In genomic region chr16:70676571-70677498, GRCh38 we compare ENCODE assay signal across 24 cellular contexts. TPM values are rescaled to one million over a fixed set of nuclear protein-coding genes. Genes with fewer than 3 reads are reported as not detected.
DNase-seq lines count a peak whose midpoint lies in the region; ATAC-seq and TF ChIP-seq lines count a peak whose summit lies in the region.
"Had no signal": no experiment of that assay in that cellular context is flagged by ENCODE, and none has a peak within 500 bp of the region (broad histone marks: within the 10 kb centered on the region; RNA-seq: fewer than 3 reads in every experiment).

No MANE protein-coding gene starts in this region.

- TF ChIP-seq CTCF in A673 (conservative IDR thresholded peaks at IDR 0.05; ENCODE audit: low read depth, low read length) (no peak), HEK293 (tag by site-specific recombination; IDR thresholded peaks at IDR 0.05) (no peak), fibroblast of lung (conservative IDR thresholded peaks at IDR 0.05 in 1 of 2, IDR thresholded peaks at IDR 0.05 in 1 of 2; ENCODE audit: low read depth in 1 of 2, low read length in 2 of 2) (no peak), psoas muscle (IDR thresholded peaks at IDR 0.05) (no peak), PC-9 (conservative IDR thresholded peaks at IDR 0.05) (no peak)

- no peaks in the 10 kb centered on the region for H4K20me1 ChIP-seq in fibroblast of lung (ENCODE audit: control insufficient read depth, extremely low read depth, insufficient read depth, low read length)
- peaks cover 12% of the 10 kb centered on the region for H4K20me1 ChIP-seq in PC-9 (ENCODE audit: insufficient read depth)

- POLR2A ChIA-PET in A673 (lab: Charles Lee; ENCODE audit: low non-redundant PET) (no interaction called here), HEK293 (lab: Yijun Ruan, JAX) (no interaction called here), PC-9 (lab: Charles Lee; ENCODE audit: unreplicated experiment) (no interaction called here)

- no peak for ATAC-seq in psoas muscle
- ATAC-seq in GM21717 (IDR thresholded peaks at IDR 0.05; ENCODE audit: unreplicated experiment) = no peak
- ATAC-seq: left colon, PC-3, T-helper 17 cell had no signal

- H2AFZ ChIP-seq in fibroblast of lung (ENCODE audit: low read length) (no peak overlapping the region), PC-9 (no peak overlapping the region)

- H3K9ac ChIP-seq in fibroblast of lung (ENCODE audit: insufficient read depth, low read length) = peak overlapping the region; percentile 7

- H3K4me1 ChIP-seq in A673 (ENCODE audit: insufficient read depth, low read length, poor library complexity, severe bottlenecking) = peaks cover 4% of the 10 kb centered on the region
- no peaks in the 10 kb centered on the region for H3K4me1 ChIP-seq in HEK293 (ENCODE audit: control insufficient read depth, insufficient read depth, low read length)
- H3K4me1 ChIP-seq in fibroblast of lung (ENCODE audit: control insufficient read depth, extremely low read depth, insufficient read depth, low read length) = peaks cover 15% of the 10 kb centered on the region
- H3K4me1 ChIP-seq in psoas muscle = peaks cover 10% of the 10 kb centered on the region
- H3K4me1 ChIP-seq in PC-9 (replicated peaks; ENCODE audit: insufficient read depth) = no peaks in the 10 kb centered on the region
- H3K4me1 ChIP-seq: SJCRH30 had no signal

- H3K9me3 ChIP-seq in A673 (ENCODE audit: low read depth, low read length, poor library complexity, severe bottlenecking) (no peaks in the 10 kb centered on the region), HEK293 (ENCODE audit: control insufficient read depth, insufficient read depth, low read depth, low read length) (no peaks in the 10 kb centered on the region), fibroblast of lung (ENCODE audit: control insufficient read depth, insufficient read depth, low read depth, low read length) (no peaks in the 10 kb centered on the region), psoas muscle (no peaks in the 10 kb centered on the region), PC-9 (ENCODE audit: insufficient read depth, low read depth) (no peaks in the 10 kb centered on the region)
- H3K9me3 ChIP-seq: adrenal gland, SJCRH30 had no signal

- H3K4me3 ChIP-seq in A673 (ENCODE audit: low read depth, low read length, poor library complexity, severe bottlenecking) (no peak overlapping the region), HEK293 (ENCODE audit: low read depth, low read length) (no peak overlapping the region), fibroblast of lung (replicated peaks in 1 of 4; ENCODE audit: control extremely low read depth in 1 of 4, insufficient read depth in 1 of 4, low read depth in 3 of 4, low read length in 4 of 4) (no peak overlapping the region), psoas muscle (no peak overlapping the region), PC-9 (no peak overlapping the region)
- H3K4me3 ChIP-seq: adrenal gland, SJCRH30 had no signal

- no peaks in the 10 kb centered on the region for H3K27me3 ChIP-seq in A673 (replicated peaks; ENCODE audit: insufficient read depth, low read depth, low read length, poor library complexity)
- H3K27me3 ChIP-seq in fibroblast of lung (ENCODE audit: control insufficient read depth, insufficient read depth, low read length) = no peaks in the 10 kb centered on the region
- H3K27me3 ChIP-seq in psoas muscle (ENCODE audit: insufficient read depth in 3 of 3, low read length in 2 of 3) = no peaks in the 10 kb centered on the region
- no peaks in the 10 kb centered on the region for H3K27me3 ChIP-seq in PC-9 (ENCODE audit: insufficient read depth, low read depth)
- H3K27me3 ChIP-seq: adrenal gland, SJCRH30 had no signal

- H3K36me3 ChIP-seq in A673 (ENCODE audit: insufficient read depth, low read length, poor library complexity, severe bottlenecking) (peaks cover 55% of the 10 kb centered on the region), HEK293 (ENCODE audit: control insufficient read depth in 2 of 2, insufficient read depth in 1 of 2, low read length in 2 of 2) (peaks cover 21 to 84% of the 10 kb centered on the region in 2 experiments), fibroblast of lung (ENCODE audit: control insufficient read depth, insufficient read depth, low read length) (peaks cover 53% of the 10 kb centered on the region), psoas muscle (ENCODE audit: insufficient read depth in 1 of 2, low read depth in 1 of 2) (peaks cover 8 to 89% of the 10 kb centered on the region in 2 donors), PC-9 (ENCODE audit: low read depth) (peaks cover 7% of the 10 kb centered on the region)

- H3F3A ChIP-seq in PC-9 (ENCODE audit: insufficient read depth, low read depth) = 0 out of 2 replicates have a peak, but pooled peaks cover 9% of the 10 kb centered on the region

- H3K79me2 ChIP-seq in fibroblast of lung (ENCODE audit: control insufficient read depth, insufficient read depth, low read length) (peaks cover 61% of the 10 kb centered on the region), PC-9 (ENCODE audit: low read depth) (peaks cover 13% of the 10 kb centered on the region)

- no peak overlapping the region for H3K4me2 ChIP-seq in fibroblast of lung (ENCODE audit: extremely low read depth, insufficient read depth, low read length)
- H3K4me2 ChIP-seq in PC-9 = no peak overlapping the region

- no peak for DNase-seq in A673 (ENCODE audit: low spot score)
- no peak for DNase-seq in fibroblast of lung (ENCODE audit: low read depth in 2 of 2)
- peak; percentile 26 to 28 for DNase-seq in psoas muscle
- no peak for DNase-seq in occipital lobe (lab: John Stamatoyannopoulos, UW)
- DNase-seq in PC-9 = no peak
- DNase-seq in DMS114 treated with DMSO at 0.1 percent for 48 hours (lab: John Stamatoyannopoulos, UW; ENCODE audit: unreplicated experiment) = no peak
- DNase-seq: activated CD4-positive, alpha-beta T cell treated with anti-CD3 and anti-CD28 coated beads, Interleukin-2, amount 10 ng/mL, durations not matched to agents 7 days and 5 days; activated CD8-positive, alpha-beta memory T cell treated with anti-CD3 and anti-CD28 coated beads, Interleukin-2, amount 50 U/mL, for 48 hours; CD4-positive, alpha-beta T cell; H7; NCI-H1092; NCI-H1930; NCI-H345; nephron progenitor cell; PC-3; SJCRH30; T-helper 17 cell had no signal

- intact Hi-C loops in A673 (cut with micrococcal nuclease; ENCODE audit: unreplicated experiment) (no loop called here), psoas muscle (cut with DNase I) (no loop called here), PC-9 (cut with micrococcal nuclease; ENCODE audit: unreplicated experiment) (no loop called here)

- CTCF ChIA-PET in A673 (lab: Charles Lee) = no interaction called here
- CTCF ChIA-PET in HEK293 (lab: Yijun Ruan, JAX) = interaction anchor here (0.6 to 1.8 kb wide), 3 partner anchors 41 to 95 kb away, joined by 3 to 7 read pairs (median 4); no protein-coding TSS in a partner anchor
- CTCF ChIA-PET in PC-9 (lab: Charles Lee) = no interaction called here

- 82 to 90% (median 90%) methylated on average over 14 of the region's 14 CpGs for WGBS in psoas muscle, 3 donors

- H3K9me2 ChIP-seq in PC-9 (ENCODE audit: insufficient read depth) = no peaks in the 10 kb centered on the region

- H3K27ac ChIP-seq in A673 (ENCODE audit: low read depth, low read length, poor library complexity, severe bottlenecking) (peak overlapping the region; percentile 23), HEK293 (ENCODE audit: extremely low read depth, low read depth, low read length) (no peak overlapping the region), fibroblast of lung (ENCODE audit: insufficient read depth, low read length) (peak overlapping the region; percentile 0), psoas muscle (no peak overlapping the region), PC-9 (no peak overlapping the region)
- H3K27ac ChIP-seq: epithelial cell of prostate, SJCRH30, VCaP had no signal

- BruUV-seq in A673 (replicated peaks; lab: Mats Ljungman, UMichigan) (no TSS peak), PC-9 (replicated peaks; lab: Mats Ljungman, UMichigan) (no TSS peak)

TF ChIP-seq in HEK293, 187 proteins besides CTCF, POLR2A, EP300 and RAD21:
- TF ChIP-seq ZNF16 (tag by site-specific recombination; IDR thresholded peaks at IDR 0.05; ENCODE audit: low read depth) = no peak
- peak; percentile 49; the same call in 1 of the 2 replicates for TF ChIP-seq SCRT1 (tag by site-specific recombination; IDR thresholded peaks at IDR 0.05; ENCODE audit: borderline replicate concordance)
- peak; percentile 89 for TF ChIP-seq SCRT2 (tag by site-specific recombination; IDR thresholded peaks at IDR 0.05)
- TF ChIP-seq ZNF155 (tag by site-specific recombination; IDR thresholded peaks at IDR 0.05) = no peak

RNA-seq across cellular contexts. Expression of gene MTSS2, which starts 9.0 kb away (rescaled TPM):
- total RNA-seq in A673 (2021) (47.6 and 54.8 TPM in 2 replicates), fibroblast of lung (81.7 and 126 TPM in 2 replicates), psoas muscle (100 to 1,000 TPM; 104 to 166 (median 110) TPM), occipital lobe (35.4 TPM), PC-9 (2021) (27.6 and 52.0 TPM in 2 replicates)
- polyA plus RNA-seq in fibroblast of lung (90.4 and 131 TPM in 2 replicates), psoas muscle (100 to 1,000 TPM in 1 of 3 donors, 10 to 100 TPM in 2; 50.0 to 120 (median 94.3) TPM)
- 128 and 258 TPM in 2 replicates for polyA plus RNA-seq in fibroblast of lung (2012)
- polyA minus RNA-seq in fibroblast of lung (ENCODE audit: low replicate concordance) = 86.5 and 259 TPM in 2 replicates

RNA-seq across cellular contexts. Expression of gene IL34, which starts 30.5 kb away (rescaled TPM):
- not detected in 2 replicates for total RNA-seq in A673 (2021)
- total RNA-seq in fibroblast of lung = 5.1 and 5.4 TPM in 2 replicates
- 0.45 and 0.70 TPM in 2 replicates for polyA plus RNA-seq in fibroblast of lung
- 0.81 and 1.0 TPM in 2 replicates for polyA plus RNA-seq in fibroblast of lung (2012)
- polyA minus RNA-seq in fibroblast of lung (ENCODE audit: low replicate concordance) = 0.94 and 2.4 TPM in 2 replicates
- 10 to 100 TPM in 2 of 4 donors, 1 to 10 TPM in 2; 6.5 to 18.5 (median 9.0) TPM for total RNA-seq in psoas muscle
- 1 to 10 TPM in 2 of 3 donors, under 1 TPM in 1; 0.89 to 3.7 (median 2.2) TPM for polyA plus RNA-seq in psoas muscle
- 1.7 TPM for total RNA-seq in occipital lobe
- total RNA-seq in PC-9 (2021) = not detected in 2 replicates
- total RNA-seq: activated CD4-positive, alpha-beta T cell treated with anti-CD3 and anti-CD28 coated beads, Interleukin-2, amount 10 ng/mL, durations not matched to agents 7 days and 5 days; HT1080; PC-3 had no signal

Comparison
In these comparisons a context has a peak if more than half of its experiments do, and no peak if none do; other contexts are left out.
1. DNase-seq: peak in psoas muscle (2 of 2); none in A673 (single experiment), fibroblast of lung (0 of 2), occipital lobe (single experiment), PC-9 (0 of 2) and DMS114 treated with DMSO at 0.1 percent for 48 hours (single experiment).
2. H3K27ac ChIP-seq: peak in A673 (single experiment) and fibroblast of lung (single experiment); none in HEK293 (single experiment), psoas muscle (single experiment) and PC-9 (single experiment).